8 cellular contexts compared by ENCODE assay signal in genomic region chr1:178093958-178094751, GRCh38. TPM values are rescaled to one million over a fixed set of nuclear protein-coding genes. Genes with fewer than 3 reads are reported as not detected.
A peak's percentile ranks its signal among the peaks of the same experiment; 100 is the strongest.
DNase-seq lines count a peak whose midpoint lies in the region; ATAC-seq and TF ChIP-seq lines count a peak whose summit lies in the region.

TSS of gene RASAL2 (plus strand) at chr1:178094104. CDS start at chr1:178094493, 389 bp downstream.

- peaks cover 0 to 33% (median 3%) of the 10 kb centered on the region in 9 donors for H3K9me3 Mint-ChIP-seq in naive thymus-derived CD8-positive, alpha-beta T cell

- H3K27me3 ChIP-seq in ACC112 (ENCODE audit: insufficient read depth, low read length), result no peaks in the 10 kb centered on the region
- no peaks in the 10 kb centered on the region for H3K27me3 ChIP-seq in foreskin keratinocyte

- POLR2A ChIA-PET in GM10248 (lab: Yijun Ruan, JAX), result no interaction called here
- POLR2A ChIA-PET in naive thymus-derived CD8-positive, alpha-beta T cell (lab: Charles Lee), result no interaction called here

- H3K4me1 ChIP-seq in ACC112 (ENCODE audit: control insufficient read depth, insufficient read depth, low read length, unreplicated experiment), result peaks cover 32% of the 10 kb centered on the region
- peaks cover 28% of the 10 kb centered on the region for H3K4me1 ChIP-seq in foreskin keratinocyte

- H3K27ac ChIP-seq in ACC112 (ENCODE audit: low read depth, low read length) (peak within 1 kb of the TSS; percentile 61), foreskin keratinocyte (peak within 1 kb of the TSS; percentile 61)

- peak within 1 kb of the TSS in 1 of 10 donors; percentile 38 for H3K27ac Mint-ChIP-seq in naive thymus-derived CD8-positive, alpha-beta T cell

- no peaks in the 10 kb centered on the region for H3K36me3 ChIP-seq in ACC112 (ENCODE audit: insufficient read depth, low read length)

- peak within 1 kb of the TSS; percentile 96 for H3K4me3 ChIP-seq in ACC112 (ENCODE audit: low read depth, low read length)

- TF ChIP-seq CTCF in GM10248 (IDR thresholded peaks at IDR 0.05; ENCODE audit: control extremely low read depth, extremely low read depth, low read depth, missing control alignments), result no peak
- peak; percentile 26 for TF ChIP-seq CTCF in foreskin keratinocyte (conservative IDR thresholded peaks at IDR 0.05)

- peaks cover 58% of the 10 kb centered on the region for H3K79me2 ChIP-seq in ACC112 (ENCODE audit: control insufficient read depth, insufficient read depth, low read length, unreplicated experiment)

- peak; percentile 49 for ATAC-seq in HG02610 (IDR thresholded peaks at IDR 0.05; ENCODE audit: unreplicated experiment)
- peak; percentile 56 for ATAC-seq in foreskin keratinocyte
- peak in 1 of 2 donors; percentile 30 for ATAC-seq in naive thymus-derived CD8-positive, alpha-beta T cell

- peaks cover 7 to 21% (median 13%) of the 10 kb centered on the region in 4 donors for H3K4me1 Mint-ChIP-seq in naive thymus-derived CD8-positive, alpha-beta T cell

- CTCF ChIA-PET in GM10248 (lab: Yijun Ruan, JAX), result interaction anchor here (0.8 to 2.6 kb wide), 2 partner anchors 24 to 62 kb away, joined by 3 to 6 read pairs; no protein-coding TSS in a partner anchor

- peak within 1 kb of the TSS; percentile 71 for H2AFZ ChIP-seq in ACC112 (ENCODE audit: low read length, unreplicated experiment)

- H3K36me3 Mint-ChIP-seq in naive thymus-derived CD8-positive, alpha-beta T cell, result peaks cover 5 to 22% (median 7%) of the 10 kb centered on the region in 3 donors

- DNase-seq in GM10248 (ENCODE audit: extremely low spot score), result peak; percentile 64
- peak; percentile 26 for DNase-seq in NCI-H1105 (lab: John Stamatoyannopoulos, UW)
- DNase-seq in activated T-cell treated with anti-CD3 and anti-CD28 coated beads, Interleukin-2, amount 50 U/mL, for 48 hours, result peak; percentile 21 to 22
- DNase-seq in foreskin keratinocyte, result peak in 1 of 2 donors; percentile 56
- peak in 3 of 10 donors; percentile 3 to 13 (median 8) for DNase-seq in naive thymus-derived CD8-positive, alpha-beta T cell
- no peak for DNase-seq in effector CD4-positive, alpha-beta T cell

- peak within 1 kb of the TSS; percentile 60 to 84 (median 74) for H3K4me3 Mint-ChIP-seq in naive thymus-derived CD8-positive, alpha-beta T cell

- H3K27me3 Mint-ChIP-seq in naive thymus-derived CD8-positive, alpha-beta T cell, result peaks cover 46 to 88% (median 67%) of the 10 kb centered on the region in 5 donors

RNA-seq across cellular contexts. Expression of gene RASAL2, which starts in this region (rescaled TPM):
- total RNA-seq in foreskin keratinocyte, result 32.8 and 40.4 TPM in 2 replicates
- polyA plus RNA-seq in foreskin keratinocyte, result 4.5 and 4.9 TPM in 2 replicates
- total RNA-seq in naive thymus-derived CD8-positive, alpha-beta T cell, result not detected
- polyA plus RNA-seq in naive thymus-derived CD8-positive, alpha-beta T cell, result not detected

Comparison
In these comparisons a context has a peak if more than half of its experiments do, and no peak if none do; other contexts are left out.
1. RNA of gene RASAL2 (total RNA-seq): 32.8 to 40.4 TPM in foreskin keratinocyte; not detected in naive thymus-derived CD8-positive, alpha-beta T cell; every median in the first group is over 10 times any median in the second.